Comparison of ENCODE assay signal across 8 cellular contexts in the genomic region with DNA sequence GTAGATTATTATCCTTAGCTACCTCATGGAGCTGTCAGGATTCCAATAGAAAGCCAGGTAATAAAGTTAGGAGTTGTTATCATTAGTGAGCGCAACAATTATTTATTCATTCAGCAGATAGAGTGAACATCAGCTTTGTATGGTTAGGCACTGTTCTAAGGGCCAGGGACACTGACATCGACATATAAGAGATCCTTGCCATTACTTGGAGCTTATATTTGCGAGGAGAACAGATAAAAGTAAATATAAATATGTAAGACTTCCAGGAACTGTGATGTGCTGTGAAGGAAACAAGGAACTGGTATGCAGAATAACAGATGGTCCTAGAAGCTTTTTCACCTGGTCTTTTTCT. TPM values are rescaled to one million over a fixed set of nuclear protein-coding genes. Genes with fewer than 3 reads are reported as not detected.
DNase-seq lines count a peak whose midpoint lies in the region; ATAC-seq and TF ChIP-seq lines count a peak whose summit lies in the region.

No MANE protein-coding gene starts in this region.

- H3K4me2 ChIP-seq in mammary epithelial cell (ENCODE audit: insufficient read depth, low read depth, low read length) = peak overlapping the region; percentile 92

- no peak for DNase-seq in left ventricle myocardium inferior
- DNase-seq in left cardiac atrium = no peak
- DNase-seq in mammary epithelial cell = no peak
- no peak for DNase-seq in vagina (ENCODE audit: extremely low spot score in 2 of 2)
- DNase-seq in NCI-H2107 (lab: John Stamatoyannopoulos, UW) = no peak

- peaks cover 28% of the 10 kb centered on the region for H3K36me3 ChIP-seq in left ventricle myocardium inferior
- peaks cover 8% of the 10 kb centered on the region for H3K36me3 ChIP-seq in mammary epithelial cell (ENCODE audit: insufficient read depth, low read length)
- peaks cover 27% of the 10 kb centered on the region for H3K36me3 ChIP-seq in mesodermal cell (ENCODE audit: control insufficient read depth, insufficient read depth, low read length)
- peaks cover 0 to 15% of the 10 kb centered on the region in 2 donors for H3K36me3 ChIP-seq in vagina

- H2AFZ ChIP-seq in mammary epithelial cell (ENCODE audit: low read depth, low read length) = peak overlapping the region; percentile 90

- H3K9ac ChIP-seq in mammary epithelial cell (ENCODE audit: insufficient read depth, low read length) = peak overlapping the region; percentile 98

- BruUV-seq in mammary epithelial cell (replicated peaks; lab: Mats Ljungman, UMichigan) = TSS peak; percentile 67

- H3K9me3 ChIP-seq in left ventricle myocardium inferior (replicated peaks) (no peaks in the 10 kb centered on the region), mammary epithelial cell (replicated peaks; ENCODE audit: insufficient read depth, low read length) (no peaks in the 10 kb centered on the region), mesodermal cell (ENCODE audit: control insufficient read depth, low read length) (no peaks in the 10 kb centered on the region), vagina (no peaks in the 10 kb centered on the region)

- CTCF ChIA-PET in mammary epithelial cell (lab: Charles Lee; ENCODE audit: low non-redundant PET) = interaction anchor here (1.0 kb wide), 1 partner anchor 25 kb away, joined by 4 read pairs; no protein-coding TSS in a partner anchor

- 0% methylated on average over 3 of the region's 3 CpGs for WGBS in mammary epithelial cell (ENCODE audit: low coverage, missing lambda C conversion rate)
- 13% methylated on average over 3 of the region's 3 CpGs; no CpG with 5 or more reads in 1 of the 2 experiments for WGBS in mesodermal cell (ENCODE audit: insufficient coverage in 2 of 2), 2 experiments

- H3K79me2 ChIP-seq in mammary epithelial cell (ENCODE audit: insufficient read depth, low read length) = peaks cover 89% of the 10 kb centered on the region

- H3K4me1 ChIP-seq in left ventricle myocardium inferior (peaks cover 47% of the 10 kb centered on the region), mammary epithelial cell (ENCODE audit: insufficient read depth, low read length) (peaks cover 36% of the 10 kb centered on the region), mesodermal cell (ENCODE audit: control insufficient read depth, insufficient read depth, low read length, poor library complexity, severe bottlenecking) (peaks cover 12% of the 10 kb centered on the region), vagina (peaks cover 50% of the 10 kb centered on the region)

- H3K27me3 ChIP-seq in left ventricle myocardium inferior (ENCODE audit: low read depth) = no peaks in the 10 kb centered on the region
- H3K27me3 ChIP-seq in mammary epithelial cell (ENCODE audit: insufficient read depth, low read length) = no peaks in the 10 kb centered on the region
- H3K27me3 ChIP-seq in vagina = no peaks in the 10 kb centered on the region

- H3K4me3 ChIP-seq in left ventricle myocardium inferior (peak overlapping the region; percentile 91), mammary epithelial cell (replicated peaks in 1 of 3; ENCODE audit: insufficient read depth in 1 of 3, low read depth in 2 of 3, low read length in 3 of 3) (peak overlapping the region; percentile 92 to 94 (median 93)), mesodermal cell (ENCODE audit: extremely low read depth, insufficient read depth, low read length, poor library complexity, severe bottlenecking) (peak overlapping the region; percentile 89), vagina (peak overlapping the region; percentile 66 to 82)

- TF ChIP-seq CTCF in left ventricle myocardium inferior (IDR thresholded peaks at IDR 0.05; ENCODE audit: borderline replicate concordance) = no peak
- no peak for TF ChIP-seq CTCF in mammary epithelial cell (conservative IDR thresholded peaks at IDR 0.05 in 1 of 2, IDR thresholded peaks at IDR 0.05 in 1 of 2; ENCODE audit: extremely low read depth in 1 of 2, insufficient read depth in 1 of 2, low read depth in 1 of 2, low read length in 2 of 2)
- TF ChIP-seq CTCF in vagina (IDR thresholded peaks at IDR 0.05) = no peak

- intact Hi-C loops in left ventricle myocardium inferior (cut with micrococcal nuclease) = no loop called here
- intact Hi-C loops in left cardiac atrium (cut with DNase I) = loop anchor here (5.0 kb wide), 3 partner anchors 47 to 522 kb away; partner anchors contain the start of gene TMEM43 (in 1 of the 2)
- intact Hi-C loops in mammary epithelial cell (cut with micrococcal nuclease) = loop anchor here (2.0 to 10.0 kb wide), 3 partner anchors 20 to 284 kb away; partner anchors contain the start of genes CHCHD4 and TMEM43
- intact Hi-C loops in vagina (cut with DNase I) = no loop called here

- dilution Hi-C loops in mammary epithelial cell (cut with HindIII; ENCODE audit: low sequenced_read_pairs) = no loop called here

- no peaks in the 10 kb centered on the region for H4K20me1 ChIP-seq in mammary epithelial cell (ENCODE audit: insufficient read depth, low read length)

- no peak for TF ChIP-seq POLR2A in vagina (IDR thresholded peaks at IDR 0.05)

- ATAC-seq in left cardiac atrium = no peak
- ATAC-seq in HG03097 (IDR thresholded peaks at IDR 0.05; ENCODE audit: low FRiP score, unreplicated experiment) = no peak
- no peak for ATAC-seq in GM21825 (IDR thresholded peaks at IDR 0.05; ENCODE audit: unreplicated experiment)

- in situ Hi-C loops in mammary epithelial cell (cut with MboI; ENCODE audit: low sequenced_read_pairs in 2 of 2) = no loop called here

- H3K27ac ChIP-seq in left ventricle myocardium inferior (replicated peaks) (peak overlapping the region; percentile 97), mammary epithelial cell (ENCODE audit: insufficient read depth, low read depth, low read length) (peak overlapping the region; percentile 94), mesodermal cell (ENCODE audit: low read depth, low read length, severe bottlenecking) (peak overlapping the region; percentile 67), vagina (peak overlapping the region; percentile 88)

RNA-seq across cellular contexts. Expression of gene LSM3, which starts 0.5 kb away (rescaled TPM):
- total RNA-seq in left ventricle myocardium inferior = 16.8 TPM
- total RNA-seq in left cardiac atrium = 10 to 100 TPM; 15.8 to 17.5 TPM
- 10 to 100 TPM in 1 of 2 donors, 1 to 10 TPM in 1; 5.0 to 11.7 TPM for total RNA-seq in mammary epithelial cell
- 7.7 TPM for polyA plus RNA-seq in mammary epithelial cell
- polyA minus RNA-seq in mammary epithelial cell = 0.31 TPM
- polyA plus RNA-seq in mesodermal cell (2013, experiment 1 of 2) = 20.9 TPM
- 24.4 TPM for polyA plus RNA-seq in mesodermal cell (2013, experiment 2 of 2)
- total RNA-seq in vagina = 6.4 TPM

RNA-seq across cellular contexts. Expression of gene XPC, which starts 0.7 kb away (rescaled TPM):
- 10.4 TPM for total RNA-seq in left ventricle myocardium inferior
- total RNA-seq in left cardiac atrium = 10 to 100 TPM; 10.6 to 15.0 TPM
- total RNA-seq in mammary epithelial cell = 10 to 100 TPM; 42.5 to 68.2 TPM
- polyA plus RNA-seq in mammary epithelial cell = 19.4 TPM
- 47.5 TPM for polyA minus RNA-seq in mammary epithelial cell
- polyA plus RNA-seq in mesodermal cell (2013, experiment 1 of 2) = 40.8 TPM
- polyA plus RNA-seq in mesodermal cell (2013, experiment 2 of 2) = 42.1 TPM
- 33.6 TPM for total RNA-seq in vagina

RNA-seq across cellular contexts. Expression of gene TMEM43, which starts 54.2 kb away (rescaled TPM):
- 44.4 TPM for total RNA-seq in left ventricle myocardium inferior
- total RNA-seq in left cardiac atrium = 10 to 100 TPM; 50.1 to 95.3 TPM
- total RNA-seq in mammary epithelial cell = 100 to 1,000 TPM in 1 of 2 donors, 10 to 100 TPM in 1; 85.2 to 143 TPM
- 91.5 TPM for polyA plus RNA-seq in mammary epithelial cell
- polyA minus RNA-seq in mammary epithelial cell = 127 TPM
- polyA plus RNA-seq in mesodermal cell (2013, experiment 1 of 2) = 65.4 TPM
- polyA plus RNA-seq in mesodermal cell (2013, experiment 2 of 2) = 57.0 TPM
- total RNA-seq in vagina = 118 TPM

RNA-seq across cellular contexts. Expression of gene CHCHD4, which starts 54.4 kb away (rescaled TPM):
- 37.6 TPM for total RNA-seq in left ventricle myocardium inferior
- total RNA-seq in left cardiac atrium = 10 to 100 TPM; 21.8 to 25.9 TPM
- total RNA-seq in mammary epithelial cell = 10 to 100 TPM in 1 of 2 donors, 1 to 10 TPM in 1; 7.2 to 22.9 TPM
- 22.9 TPM for polyA plus RNA-seq in mammary epithelial cell
- 13.1 TPM for polyA minus RNA-seq in mammary epithelial cell
- polyA plus RNA-seq in mesodermal cell (2013, experiment 1 of 2) = 19.8 TPM
- 15.9 TPM for polyA plus RNA-seq in mesodermal cell (2013, experiment 2 of 2)
- 10.6 TPM for total RNA-seq in vagina

Comparison
In these comparisons a context has a peak if more than half of its experiments do, and no peak if none do; other contexts are left out.
1. intact Hi-C loops: an anchor here in left cardiac atrium (5.0 kb wide) and mammary epithelial cell (2.0 to 10.0 kb wide); none called in left ventricle myocardium inferior and vagina.